15 cellular contexts compared by ENCODE assay signal in the genomic region with DNA sequence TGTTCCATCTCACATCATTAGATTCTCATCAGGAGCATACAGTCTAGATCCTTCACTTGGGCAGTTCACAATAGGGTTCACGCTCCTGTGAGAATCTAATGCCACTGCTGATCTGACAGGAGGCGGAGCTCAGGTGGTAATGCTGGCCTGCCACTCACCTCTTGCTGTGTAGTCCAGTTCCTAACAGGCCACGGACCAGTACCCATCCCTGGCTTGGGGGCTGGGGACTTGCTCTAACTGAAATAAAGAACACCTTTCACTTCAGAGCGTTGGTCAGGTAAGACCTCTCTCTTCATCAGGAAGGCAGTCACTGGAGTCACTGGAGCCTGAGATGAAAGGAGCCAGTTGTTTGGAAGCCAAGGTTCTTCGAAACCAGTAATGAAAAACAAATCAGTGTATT. TPM values are rescaled to one million over a fixed set of nuclear protein-coding genes. Genes with fewer than 3 reads are reported as not detected.
DNase-seq lines count a peak whose midpoint lies in the region; ATAC-seq and TF ChIP-seq lines count a peak whose summit lies in the region.
"Had no signal": no experiment of that assay in that cellular context is flagged by ENCODE, and none has a peak within 500 bp of the region (broad histone marks: within the 10 kb centered on the region; RNA-seq: fewer than 3 reads in every experiment).

No MANE protein-coding gene starts in this region.

- no peaks in the 10 kb centered on the region for H3K4me1 ChIP-seq in A673 (ENCODE audit: insufficient read depth, low read length, poor library complexity, severe bottlenecking)
- H3K4me1 ChIP-seq: BLaER1 treated with 17β-estradiol and CSF1 and Interleukin-3, amounts not matched to agents 10 nM and 100 nM had no signal

- BruUV-seq in A673 (replicated peaks; lab: Mats Ljungman, UMichigan): no TSS peak

- H3K27me3 ChIP-seq in A673 (replicated peaks; ENCODE audit: insufficient read depth, low read depth, low read length, poor library complexity): no peaks in the 10 kb centered on the region
- H3K27me3 ChIP-seq: BLaER1 treated with 17β-estradiol and CSF1 and Interleukin-3, amounts not matched to agents 10 nM and 100 nM had no signal

- no peak for TF ChIP-seq CTCF in A673 (conservative IDR thresholded peaks at IDR 0.05; ENCODE audit: low read depth, low read length)

- ATAC-seq in activated T-helper 17 cell treated with anti-CD3 and anti-CD28 coated beads, Interleukin-2, amount 50 U/mL, for 72 hours (replicated peaks): no peak
- ATAC-seq in memory B cell (ENCODE audit: low read depth) (no peak), HG02970 (IDR thresholded peaks at IDR 0.05; ENCODE audit: low FRiP score, unreplicated experiment) (no peak)
- ATAC-seq in stimulated activated memory B cell treated with anti-CD40 and anti-IgM and Interleukin-4, amounts not matched to agents 10 μg/mL and 1 μg/mL and 100 μg/mL, for 72 hours: no peak
- ATAC-seq: GM12878 had no signal

- peak overlapping the region; percentile 60 for H3K27ac Mint-ChIP-seq in activated T-helper 17 cell treated with anti-CD3 and anti-CD28 coated beads, Interleukin-2, amount 50 U/mL, for 72 hours
- peak overlapping the region; percentile 35 for H3K27ac Mint-ChIP-seq in memory B cell
- peak overlapping the region; percentile 6 for H3K27ac Mint-ChIP-seq in stimulated activated memory B cell treated with anti-CD40 and anti-IgM and Interleukin-4, amounts not matched to agents 10 μg/mL and 1 μg/mL and 100 μg/mL, for 72 hours
- H3K27ac Mint-ChIP-seq: CD4-positive, alpha-beta T cell had no signal

- H3K4me3 Mint-ChIP-seq in activated T-helper 17 cell treated with anti-CD3 and anti-CD28 coated beads, Interleukin-2, amount 50 U/mL, for 72 hours: no peak overlapping the region
- no peak overlapping the region for H3K4me3 Mint-ChIP-seq in memory B cell
- H3K4me3 Mint-ChIP-seq in stimulated activated memory B cell treated with anti-CD40 and anti-IgM and Interleukin-4, amounts not matched to agents 10 μg/mL and 1 μg/mL and 100 μg/mL, for 72 hours: no peak overlapping the region
- H3K4me3 Mint-ChIP-seq: CD4-positive, alpha-beta T cell had no signal

- DNase-seq in A673 (ENCODE audit: low spot score) (peak; percentile 0), memory B cell (ENCODE audit: low spot score in 2 of 2) (no peak), SW480 (ENCODE audit: low spot score) (no peak)
- DNase-seq in activated effector memory CD4-positive, alpha-beta T cell treated with Interleukin-2 at 50 U/mL for 16 hours: no peak
- DNase-seq: 8988T; ACHN; CD4-positive, alpha-beta T cell; DMS79 had no signal

- CTCF ChIA-PET in A673 (lab: Charles Lee): no interaction called here

- peaks cover 2% of the 10 kb centered on the region for H3K4me1 Mint-ChIP-seq in activated T-helper 17 cell treated with anti-CD3 and anti-CD28 coated beads, Interleukin-2, amount 50 U/mL, for 72 hours
- H3K4me1 Mint-ChIP-seq in memory B cell: no peaks in the 10 kb centered on the region
- no peaks in the 10 kb centered on the region for H3K4me1 Mint-ChIP-seq in stimulated activated memory B cell treated with anti-CD40 and anti-IgM and Interleukin-4, amounts not matched to agents 10 μg/mL and 1 μg/mL and 100 μg/mL, for 72 hours

- H3K9me3 Mint-ChIP-seq in activated T-helper 17 cell treated with anti-CD3 and anti-CD28 coated beads, Interleukin-2, amount 50 U/mL, for 72 hours: no peaks in the 10 kb centered on the region
- H3K9me3 Mint-ChIP-seq in memory B cell: no peaks in the 10 kb centered on the region
- H3K9me3 Mint-ChIP-seq in stimulated activated memory B cell treated with anti-CD40 and anti-IgM and Interleukin-4, amounts not matched to agents 10 μg/mL and 1 μg/mL and 100 μg/mL, for 72 hours: no peaks in the 10 kb centered on the region
- H3K9me3 Mint-ChIP-seq: CD4-positive, alpha-beta T cell had no signal

- intact Hi-C loops in A673 (cut with micrococcal nuclease; ENCODE audit: unreplicated experiment): no loop called here

- no peaks in the 10 kb centered on the region for H3K27me3 Mint-ChIP-seq in activated T-helper 17 cell treated with anti-CD3 and anti-CD28 coated beads, Interleukin-2, amount 50 U/mL, for 72 hours
- H3K27me3 Mint-ChIP-seq in memory B cell: no peaks in the 10 kb centered on the region
- no peaks in the 10 kb centered on the region for H3K27me3 Mint-ChIP-seq in stimulated activated memory B cell treated with anti-CD40 and anti-IgM and Interleukin-4, amounts not matched to agents 10 μg/mL and 1 μg/mL and 100 μg/mL, for 72 hours
- H3K27me3 Mint-ChIP-seq: CD4-positive, alpha-beta T cell had no signal

- no peak overlapping the region for H3K4me3 ChIP-seq in A673 (ENCODE audit: low read depth, low read length, poor library complexity, severe bottlenecking)
- H3K4me3 ChIP-seq: BLaER1 treated with 17β-estradiol and CSF1 and Interleukin-3, amounts not matched to agents 10 nM and 100 nM; GM12878; HAP-1 had no signal

- H3K36me3 ChIP-seq in A673 (ENCODE audit: insufficient read depth, low read length, poor library complexity, severe bottlenecking): peaks cover 4% of the 10 kb centered on the region

- H3K36me3 Mint-ChIP-seq in activated T-helper 17 cell treated with anti-CD3 and anti-CD28 coated beads, Interleukin-2, amount 50 U/mL, for 72 hours (ENCODE audit: low read depth): peaks cover 71% of the 10 kb centered on the region
- H3K36me3 Mint-ChIP-seq in memory B cell: peaks cover 17% of the 10 kb centered on the region
- peaks cover 43% of the 10 kb centered on the region for H3K36me3 Mint-ChIP-seq in stimulated activated memory B cell treated with anti-CD40 and anti-IgM and Interleukin-4, amounts not matched to agents 10 μg/mL and 1 μg/mL and 100 μg/mL, for 72 hours

- H3K27ac ChIP-seq in A673 (ENCODE audit: low read depth, low read length, poor library complexity, severe bottlenecking): no peak overlapping the region
- H3K27ac ChIP-seq: BLaER1 treated with 17β-estradiol and CSF1 and Interleukin-3, amounts not matched to agents 10 nM and 100 nM; HL-60 had no signal

- POLR2A ChIA-PET in A673 (lab: Charles Lee; ENCODE audit: low non-redundant PET): no interaction called here

- H3K9me3 ChIP-seq in A673 (ENCODE audit: low read depth, low read length, poor library complexity, severe bottlenecking): no peaks in the 10 kb centered on the region
- H3K9me3 ChIP-seq: BLaER1 treated with 17β-estradiol and CSF1 and Interleukin-3, amounts not matched to agents 10 nM and 100 nM; HAP-1 had no signal

RNA-seq across cellular contexts. Expression of gene PRMT3, which starts 41.7 kb away (rescaled TPM):
- total RNA-seq in A673 (2021): 26.4 and 26.7 TPM in 2 replicates
- 10 to 100 TPM; 21.4 to 42.0 TPM for total RNA-seq in activated T-helper 17 cell treated with anti-CD3 and anti-CD28 coated beads, Interleukin-2, amount 50 U/mL, for 72 hours

Comparison
In these comparisons a context has a peak if more than half of its experiments do, and no peak if none do; other contexts are left out.
1. H3K27ac Mint-ChIP-seq: peak in every context shown above with its lines; median percentile 60 in activated T-helper 17 cell treated with anti-CD3 and anti-CD28 coated beads, Interleukin-2, amount 50 U/mL, for 72 hours; 35 in memory B cell; 6 in stimulated activated memory B cell treated with anti-CD40 and anti-IgM and Interleukin-4, amounts not matched to agents 10 μg/mL and 1 μg/mL and 100 μg/mL, for 72 hours.